Comparison of ENCODE assay signal across 8 cellular contexts in the genomic region with DNA sequence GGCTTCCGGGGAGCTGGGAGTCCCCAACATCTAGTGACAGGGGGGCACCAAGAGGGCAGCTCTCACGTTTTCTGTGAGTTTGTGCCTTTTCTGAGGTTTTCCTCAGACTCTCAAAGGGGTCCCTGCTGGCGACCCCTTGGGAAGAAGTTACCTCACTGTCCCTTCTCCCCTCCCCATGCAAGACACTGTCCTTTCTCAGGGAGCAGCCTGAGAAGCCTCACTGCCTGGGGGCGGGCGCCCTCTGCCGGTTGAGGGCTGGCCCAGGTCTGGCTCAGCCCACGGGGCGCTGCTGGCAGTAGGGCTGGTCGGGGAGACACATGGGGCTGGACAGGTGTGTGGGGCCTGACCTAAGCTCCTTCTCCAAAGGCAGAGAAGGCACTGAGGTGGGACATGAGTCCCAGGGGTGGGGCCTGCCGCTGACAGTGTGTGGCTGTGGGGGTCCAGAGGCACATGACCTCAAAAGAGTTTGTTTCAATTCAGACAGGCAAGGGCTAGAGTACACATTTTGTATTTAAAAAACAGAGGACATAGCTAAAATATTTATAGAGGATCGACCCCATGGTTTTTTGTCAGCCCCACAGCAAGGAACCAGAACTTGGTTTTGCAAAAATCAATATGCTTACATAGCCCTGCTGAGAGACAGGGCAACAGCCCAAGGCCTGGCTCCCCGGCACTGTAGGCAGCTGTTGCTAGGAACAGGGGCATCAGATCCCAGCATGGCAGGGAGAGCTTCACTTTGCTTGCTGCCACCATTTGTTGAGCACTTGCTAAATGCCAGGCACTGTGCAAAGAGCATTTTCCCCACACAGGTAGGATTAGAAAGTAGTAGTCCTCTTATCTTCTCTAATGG. TPM values are rescaled to one million over a fixed set of nuclear protein-coding genes. Genes with fewer than 3 reads are reported as not detected.
DNase-seq lines count a peak whose midpoint lies in the region; ATAC-seq and TF ChIP-seq lines count a peak whose summit lies in the region.

No MANE protein-coding gene starts in this region.

- H3K27me3 ChIP-seq in endodermal cell (ENCODE audit: control insufficient read depth, insufficient read depth, low read length, poor library complexity, severe bottlenecking): no peaks in the 10 kb centered on the region

- TF ChIP-seq CTCF in endodermal cell (conservative IDR thresholded peaks at IDR 0.05): peak; percentile 99
- peak; percentile 85 for TF ChIP-seq CTCF in mucosa of descending colon (IDR thresholded peaks at IDR 0.05)

- no peak overlapping the region for H3K27ac Mint-ChIP-seq in endodermal cell

- WGBS in endodermal cell (ENCODE audit: insufficient coverage in 1 of 2, insufficient read length in 1 of 2), 2 experiments: 30 to 43% methylated on average over 7 to 12 of the region's 12 CpGs

- intact Hi-C loops in mucosa of descending colon (cut with DNase I, micrococcal nuclease): loop anchor here (5.0 to 10.0 kb wide), 2 partner anchors 254 to 402 kb away; a partner anchor contains a TSS

- H3K4me1 Mint-ChIP-seq in endodermal cell: peaks cover 5% of the 10 kb centered on the region

- H3K9me3 Mint-ChIP-seq in endodermal cell: no peaks in the 10 kb centered on the region

- H3K4me3 ChIP-seq in endodermal cell (ENCODE audit: low read length) (no peak overlapping the region), mucosa of descending colon (no peak overlapping the region)

- H3K4me1 ChIP-seq in endodermal cell (ENCODE audit: control insufficient read depth, insufficient read depth, low read length) (no peaks in the 10 kb centered on the region), mucosa of descending colon (ENCODE audit: low read depth) (no peaks in the 10 kb centered on the region)

- no peak overlapping the region for H3K4me3 Mint-ChIP-seq in endodermal cell

- ATAC-seq in HG03095 (IDR thresholded peaks at IDR 0.05; ENCODE audit: unreplicated experiment) (peak; percentile 54), mucosa of descending colon (peak; percentile 94)

- no peaks in the 10 kb centered on the region for H3K36me3 Mint-ChIP-seq in endodermal cell (ENCODE audit: low read depth)

- H3K27me3 Mint-ChIP-seq in endodermal cell (ENCODE audit: insufficient read depth): peaks cover 3% of the 10 kb centered on the region

- no peak overlapping the region for H3K9ac ChIP-seq in endodermal cell (ENCODE audit: extremely low read depth, low read length, poor library complexity, severe bottlenecking)

- H3K27ac ChIP-seq in endodermal cell (ENCODE audit: low read depth, low read length): no peak overlapping the region

- H3K9me3 ChIP-seq in endodermal cell (ENCODE audit: control insufficient read depth, low read length) (no peaks in the 10 kb centered on the region), mucosa of descending colon (no peaks in the 10 kb centered on the region)

- H3K36me3 ChIP-seq in endodermal cell (ENCODE audit: control insufficient read depth, insufficient read depth, low read length): no peaks in the 10 kb centered on the region
- H3K36me3 ChIP-seq in mucosa of descending colon (ENCODE audit: low read depth): no peaks in the 10 kb centered on the region

- DNase-seq in GM04504 (ENCODE audit: low read depth) (peak; percentile 32), NCI-H82 treated with DMSO at 0.1 percent for 48 hours (lab: John Stamatoyannopoulos, UW; ENCODE audit: unreplicated experiment) (peak; percentile 44), endodermal cell (peak; percentile 97), mucosa of descending colon (peak in 2 of 3 donors; percentile 87 to 90), DMS153 treated with DMSO at 0.1 percent for 48 hours (lab: John Stamatoyannopoulos, UW; ENCODE audit: unreplicated experiment) (no peak)
- DNase-seq in activated CD8-positive, alpha-beta memory T cell treated with anti-CD3 and anti-CD28 coated beads for 4 hours (ENCODE audit: low read depth in 2 of 2): peak; percentile 51 to 58
- DNase-seq in stimulated activated CD8-positive, alpha-beta memory T cell treated with anti-CD3 and anti-CD28 coated beads, Interleukin-7, amount 100 ng/mL, for 1 hour (ENCODE audit: low read depth in 2 of 2): peak; percentile 59 to 66

RNA-seq across cellular contexts. Expression of a gene that starts 18.5 kb away (rescaled TPM):
- total RNA-seq in endodermal cell: under 1 TPM; 0.42 to 0.44 TPM
- 0.14 TPM for polyA plus RNA-seq in endodermal cell (2013, experiment 1 of 2)
- 0.79 TPM for polyA plus RNA-seq in endodermal cell (2013, experiment 2 of 2)
- 1 to 10 TPM in 2 of 3 donors, under 1 TPM in 1; 0.60 to 5.9 (median 3.1) TPM for total RNA-seq in mucosa of descending colon

RNA-seq across cellular contexts. Expression of a gene that starts 50.3 kb away (rescaled TPM):
- not detected for total RNA-seq in endodermal cell
- not detected for polyA plus RNA-seq in endodermal cell (2013, experiment 1 of 2)
- polyA plus RNA-seq in endodermal cell (2013, experiment 2 of 2): not detected
- under 1 TPM; 0.28 to 0.65 (median 0.38) TPM for total RNA-seq in mucosa of descending colon
